In the genomic region with DNA sequence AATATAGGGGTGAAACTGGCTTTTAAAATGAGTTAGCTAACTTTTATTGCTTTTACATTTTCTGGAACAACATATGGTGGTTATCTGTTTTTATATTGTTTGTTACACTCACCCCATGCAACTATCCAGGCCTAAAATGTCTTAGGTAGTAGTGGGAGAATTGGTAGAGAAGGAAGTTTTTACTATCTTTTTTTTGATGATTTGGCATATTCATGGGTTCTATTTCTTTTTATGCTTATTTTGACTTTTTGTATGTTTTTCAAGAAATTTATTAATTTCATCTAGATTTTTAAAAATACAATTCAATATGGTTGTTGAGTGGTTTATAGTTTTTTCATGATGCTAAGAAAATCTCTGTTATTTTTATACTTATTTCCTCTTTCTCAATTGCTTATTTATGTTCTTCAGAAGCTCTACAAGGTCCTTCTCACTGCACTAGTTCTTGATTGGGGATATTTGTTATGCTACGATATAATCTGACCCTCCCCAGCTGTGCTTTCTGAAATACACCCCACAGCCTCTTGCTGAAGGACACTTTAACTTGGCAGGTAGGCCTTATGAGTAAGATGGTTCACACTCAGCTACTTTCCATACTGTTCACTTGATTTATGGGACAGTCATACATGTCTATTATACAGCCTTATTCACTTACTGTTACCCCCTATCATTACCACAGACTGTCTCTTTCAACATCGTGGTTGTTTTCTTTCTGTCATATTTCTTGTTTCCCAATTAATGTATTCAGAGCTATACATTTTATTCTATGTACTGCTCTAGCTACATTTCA, we compare ENCODE assay signal across 21 cellular contexts.
"Had no signal": no experiment of that assay in that cellular context is flagged by ENCODE, and none has a peak within 500 bp of the region (broad histone marks: within the 10 kb centered on the region; RNA-seq: fewer than 3 reads in every experiment).

No MANE protein-coding gene starts in this region.

- H3K27ac ChIP-seq: adrenal gland, colonic mucosa, dorsolateral prefrontal cortex, hepatocyte, left ventricle myocardium inferior, ovary, psoas muscle, right atrium auricular region, tibial artery had no signal

- ATAC-seq: effector memory CD8-positive, alpha-beta T cell; natural killer cell; psoas muscle; stimulated activated effector memory CD8-positive, alpha-beta T cell treated with anti-CD3 and anti-CD28 coated beads, Interleukin-12 subunit alpha, Interleukin-12 subunit beta, amount 100 ng/mL, for 72 hours; stimulated activated naive CD8-positive, alpha-beta T cell treated with anti-CD3 and anti-CD28 coated beads, Interleukin-15, amount 100 ng/mL, for 72 hours; WTC11 had no signal

- H3K4me1 ChIP-seq: adrenal gland, colonic mucosa, left ventricle myocardium inferior, psoas muscle, right atrium auricular region, tibial artery had no signal

- H3K9me3 ChIP-seq: adrenal gland, colonic mucosa, left ventricle myocardium inferior, ovary, psoas muscle, right atrium auricular region, tibial artery had no signal

- H2AFZ ChIP-seq: hepatocyte had no signal

- H3K4me3 ChIP-seq: adrenal gland, colonic mucosa, dorsolateral prefrontal cortex, hepatocyte, left ventricle myocardium inferior, ovary, psoas muscle, right atrium auricular region, tibial artery had no signal

- DNase-seq: activated naive CD4-positive, alpha-beta T cell; activated T-cell treated with anti-CD3 and anti-CD28 coated beads, Interleukin-2, amount 50 U/mL, for 1 hour; adrenal gland; colonic mucosa; dorsolateral prefrontal cortex; effector memory CD8-positive, alpha-beta T cell; foreskin melanocyte; glutamatergic neuron; left ventricle myocardium inferior; midbrain; natural killer cell; ovary; psoas muscle; stimulated activated CD4-positive, alpha-beta T cell treated with anti-CD3 and anti-CD28 coated beads, Interleukin-12 subunit alpha, Interleukin-12 subunit beta, amount 100 ng/mL, for 4 hours; stimulated activated naive CD8-positive, alpha-beta T cell treated with anti-CD3 and anti-CD28 coated beads, Interleukin-15, amount 100 ng/mL, for 72 hours; T-helper 9 cell; tibial artery had no signal

- H3K4me2 ChIP-seq: hepatocyte had no signal

- H3K79me2 ChIP-seq: hepatocyte had no signal

- H3K27me3 ChIP-seq: adrenal gland, colonic mucosa, dorsolateral prefrontal cortex, hepatocyte, ovary, right atrium auricular region, tibial artery had no signal

- H3K36me3 ChIP-seq: adrenal gland, colonic mucosa, left ventricle myocardium inferior, ovary, right atrium auricular region, tibial artery had no signal
